In the genomic region with DNA sequence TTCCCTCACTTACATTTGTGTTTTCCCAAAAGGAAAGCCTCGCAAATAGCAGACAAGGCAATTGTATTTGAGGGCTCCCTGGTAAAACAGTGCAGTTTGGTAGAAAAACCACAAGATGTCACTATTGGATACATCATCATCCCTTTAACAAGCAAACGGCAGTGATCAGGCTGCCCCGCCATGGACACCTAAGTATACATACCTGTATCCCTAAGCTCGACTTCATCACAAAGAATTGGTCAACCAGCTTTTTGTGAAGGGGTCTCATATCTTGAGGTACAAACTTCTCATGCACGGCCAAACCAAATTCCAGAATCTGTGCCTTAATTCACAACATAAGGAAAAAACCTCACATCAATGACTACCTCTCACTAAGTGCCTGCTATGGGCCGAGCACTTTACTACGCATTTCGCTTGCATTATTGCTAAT, we compare ENCODE assay signal across 8 cellular contexts.
A peak's percentile ranks its signal among the peaks of the same experiment; 100 is the strongest.
DNase-seq lines count a peak whose midpoint lies in the region; ATAC-seq, FAIRE-seq and TF ChIP-seq lines count a peak whose summit lies in the region.

No MANE protein-coding gene starts in this region.

- DNase-seq in CD1c-positive myeloid dendritic cell (ENCODE audit: extremely low spot score) = peak; percentile 51
- DNase-seq in NCI-H146 (lab: John Stamatoyannopoulos, UW) = peak; percentile 64
- no peak for DNase-seq in T-helper 17 cell
- DNase-seq in middle frontal gyrus (ENCODE audit: extremely low spot score, low spot score) = peak; percentile 61
- no peak for DNase-seq in type B pancreatic cell (ENCODE audit: extremely low spot score, unreplicated experiment)

- peaks cover 20% of the 10 kb centered on the region for H3K27me3 Mint-ChIP-seq in T-helper 17 cell
- H3K27me3 Mint-ChIP-seq in type B pancreatic cell = no peaks in the 10 kb centered on the region

- no peaks in the 10 kb centered on the region for H3K9me3 ChIP-seq in T-helper 17 cell (ENCODE audit: control insufficient read depth, low read length, poor library complexity, severe bottlenecking)

- no peak overlapping the region for H3K27ac Mint-ChIP-seq in T-helper 17 cell
- no peak overlapping the region for H3K27ac Mint-ChIP-seq in type B pancreatic cell

- H3K36me3 Mint-ChIP-seq in T-helper 17 cell (ENCODE audit: low read depth) (no peaks in the 10 kb centered on the region), type B pancreatic cell (peaks cover 10% of the 10 kb centered on the region)

- FAIRE-seq in endometrium (lab: Jason Lieb, UNC) = peak; percentile 77

- H3K9me3 Mint-ChIP-seq in type B pancreatic cell = no peaks in the 10 kb centered on the region

- peak; percentile 86 for TF ChIP-seq CTCF in type B pancreatic cell (conservative IDR thresholded peaks at IDR 0.05)

- H3K4me3 Mint-ChIP-seq in T-helper 17 cell (no peak overlapping the region), type B pancreatic cell (no peak overlapping the region)

- no peaks in the 10 kb centered on the region for H3K4me1 Mint-ChIP-seq in T-helper 17 cell
- peaks cover 15% of the 10 kb centered on the region for H3K4me1 Mint-ChIP-seq in type B pancreatic cell (ENCODE audit: unreplicated experiment)

- ATAC-seq in GM18520 (IDR thresholded peaks at IDR 0.05; ENCODE audit: unreplicated experiment) (peak; percentile 90), HG02938 (IDR thresholded peaks at IDR 0.05; ENCODE audit: unreplicated experiment) (peak; percentile 91), T-helper 17 cell (peak; percentile 85)

Comparison
In these comparisons a context has a peak if more than half of its experiments do, and no peak if none do; other contexts are left out.
1. DNase-seq: peak in CD1c-positive myeloid dendritic cell (single experiment), NCI-H146 (single experiment) and middle frontal gyrus (single experiment); none in T-helper 17 cell (0 of 3) and type B pancreatic cell (single experiment).
2. Peak in every context shown above with its lines, with median percentiles within 50 percentile points of each other: ATAC-seq.